ENCODE assay signal across 1 cellular context in genomic region chr20:16263582-16263981, GRCh38.
TF ChIP-seq lines count a peak whose summit lies in the region.

No MANE protein-coding gene starts in this region.

TF ChIP-seq in GM23338, 12 proteins besides CTCF, POLR2A, EP300 and RAD21 (continued from another document):
- TF ChIP-seq ETS1 (IDR thresholded peaks at IDR 0.05) = no peak
- no peak for TF ChIP-seq ZNF462 (CRISPR knock-in tag; IDR thresholded peaks at IDR 0.05)
- no peak for TF ChIP-seq ZNF331 (CRISPR knock-in tag; IDR thresholded peaks at IDR 0.05; ENCODE audit: low read depth)
